18 cellular contexts compared by ENCODE assay signal in genomic region chr12:124501827-124502226, GRCh38.
DNase-seq lines count a peak whose midpoint lies in the region; ATAC-seq and TF ChIP-seq lines count a peak whose summit lies in the region.
"Had no signal": no experiment of that assay in that cellular context is flagged by ENCODE, and none has a peak within 500 bp of the region (broad histone marks: within the 10 kb centered on the region; RNA-seq: fewer than 3 reads in every experiment).

No MANE protein-coding gene starts in this region.

- H3K4me1 ChIP-seq in Caco-2, result peaks cover 42% of the 10 kb centered on the region
- peaks cover 74% of the 10 kb centered on the region for H3K4me1 ChIP-seq in Panc1 (ENCODE audit: control insufficient read depth, insufficient read depth, low read length)

- H3K27ac Mint-ChIP-seq in Caco-2 (ENCODE audit: unreplicated experiment), result peak overlapping the region; percentile 98
- H3K27ac Mint-ChIP-seq in osteocyte (ENCODE audit: unreplicated experiment), result peak overlapping the region; percentile 57
- no peak overlapping the region for H3K27ac Mint-ChIP-seq in activated CD4-positive, alpha-beta T cell treated with anti-CD3 and anti-CD28 coated beads, Interleukin-2, amount 10 ng/mL, durations not matched to agents 7 days and 5 days
- H3K27ac Mint-ChIP-seq: activated CD4-positive, alpha-beta T cell treated with anti-CD3 and anti-CD28 coated beads for 36 hours had no signal

- DNase-seq in Caco-2, result no peak
- DNase-seq in Panc1 (ENCODE audit: low read depth, low spot score), result no peak
- DNase-seq in dorsolateral prefrontal cortex, result peak in 1 of 10 donors; percentile 57
- no peak for DNase-seq in osteocyte (ENCODE audit: extremely low spot score, unreplicated experiment)
- no peak for DNase-seq in germinal center (ENCODE audit: low spot score)
- no peak for DNase-seq in activated CD4-positive, alpha-beta T cell treated with anti-CD3 and anti-CD28 coated beads, Interleukin-2, amount 10 ng/mL, durations not matched to agents 7 days and 5 days
- DNase-seq in activated CD4-positive, alpha-beta T cell treated with anti-CD3 and anti-CD28 coated beads, Interleukin-2, amount 50 U/mL, for 48 hours, result no peak
- DNase-seq: activated CD4-positive, alpha-beta T cell treated with anti-CD3 and anti-CD28 coated beads for 36 hours; activated CD8-positive, alpha-beta memory T cell treated with anti-CD3 and anti-CD28 coated beads, Interleukin-2, amount 50 U/mL, for 4 hours; activated naive CD4-positive, alpha-beta T cell; COR-L47; effector CD4-positive, alpha-beta T cell; natural killer cell; NCI-H146; NCI-H2227 treated with DMSO at 0.1 percent for 48 hours had no signal

- H3K4me1 Mint-ChIP-seq in Caco-2 (ENCODE audit: low read depth, unreplicated experiment) (peaks cover 44% of the 10 kb centered on the region), osteocyte (ENCODE audit: unreplicated experiment) (peaks cover 80% of the 10 kb centered on the region)
- H3K4me1 Mint-ChIP-seq in activated CD4-positive, alpha-beta T cell treated with anti-CD3 and anti-CD28 coated beads, Interleukin-2, amount 10 ng/mL, durations not matched to agents 7 days and 5 days, result peaks cover 12% of the 10 kb centered on the region

- H3K36me3 Mint-ChIP-seq in Caco-2 (ENCODE audit: insufficient read depth, unreplicated experiment) (peaks cover 22% of the 10 kb centered on the region), osteocyte (ENCODE audit: unreplicated experiment) (peaks cover 9% of the 10 kb centered on the region)
- H3K36me3 Mint-ChIP-seq in activated CD4-positive, alpha-beta T cell treated with anti-CD3 and anti-CD28 coated beads, Interleukin-2, amount 10 ng/mL, durations not matched to agents 7 days and 5 days (ENCODE audit: low read depth), result no peaks in the 10 kb centered on the region
- H3K36me3 Mint-ChIP-seq: natural killer cell had no signal

- intact Hi-C loops in Caco-2 (cut with micrococcal nuclease; ENCODE audit: unreplicated experiment) (no loop called here), Panc1 (cut with micrococcal nuclease; ENCODE audit: unreplicated experiment) (no loop called here), dorsolateral prefrontal cortex (cut with DNase I) (no loop called here)

- H3K9me3 ChIP-seq in Caco-2, result no peaks in the 10 kb centered on the region
- H3K9me3 ChIP-seq in Panc1 (ENCODE audit: control insufficient read depth, insufficient read depth, low read depth, low read length), result no peaks in the 10 kb centered on the region
- H3K9me3 ChIP-seq: SJCRH30 had no signal

- H3K36me3 ChIP-seq in Caco-2 (ENCODE audit: control insufficient read depth, insufficient read depth, low read length) (no peaks in the 10 kb centered on the region), Panc1 (ENCODE audit: control insufficient read depth, insufficient read depth, low read length) (no peaks in the 10 kb centered on the region)
- H3K36me3 ChIP-seq: SJCRH30 had no signal

- in situ Hi-C loops in Panc1 (cut with HindIII; ENCODE audit: low pct_unique_long_range_greater_than_20kb, low sequenced_read_pairs), result no loop called here

- H3K27ac ChIP-seq in Panc1 (ENCODE audit: low read length) (peak overlapping the region; percentile 45; the same call in 1 of the 2 replicates), dorsolateral prefrontal cortex (peak overlapping the region in 39 of 59 donors; percentile 4 to 90 (median 64))

- H3K27me3 Mint-ChIP-seq in Caco-2 (ENCODE audit: insufficient read depth, unreplicated experiment) (no peaks in the 10 kb centered on the region), osteocyte (ENCODE audit: unreplicated experiment) (no peaks in the 10 kb centered on the region)
- H3K27me3 Mint-ChIP-seq in activated CD4-positive, alpha-beta T cell treated with anti-CD3 and anti-CD28 coated beads, Interleukin-2, amount 10 ng/mL, durations not matched to agents 7 days and 5 days, result no peaks in the 10 kb centered on the region
- H3K27me3 Mint-ChIP-seq: activated CD4-positive, alpha-beta T cell treated with anti-CD3 and anti-CD28 coated beads for 36 hours had no signal

- no peaks in the 10 kb centered on the region for H3K27me3 ChIP-seq in Caco-2 (replicated peaks; ENCODE audit: control insufficient read depth, insufficient read depth, low read length)
- H3K27me3 ChIP-seq in Panc1 (ENCODE audit: control insufficient read depth, insufficient read depth, low read length), result no peaks in the 10 kb centered on the region
- no peaks in the 10 kb centered on the region for H3K27me3 ChIP-seq in dorsolateral prefrontal cortex
- H3K27me3 ChIP-seq: SJCRH30 had no signal

- POLR2A ChIA-PET in Caco-2 (lab: Charles Lee) (no interaction called here), Panc1 (lab: Charles Lee) (no interaction called here)
- POLR2A ChIA-PET in activated CD4-positive, alpha-beta T cell treated with anti-CD3 and anti-CD28 coated beads, Interleukin-2, amount 10 ng/mL, durations not matched to agents 7 days and 5 days (lab: Charles Lee), result no interaction called here

- H3K9me3 Mint-ChIP-seq in Caco-2 (ENCODE audit: unreplicated experiment) (no peaks in the 10 kb centered on the region), osteocyte (ENCODE audit: unreplicated experiment) (no peaks in the 10 kb centered on the region)
- no peaks in the 10 kb centered on the region for H3K9me3 Mint-ChIP-seq in activated CD4-positive, alpha-beta T cell treated with anti-CD3 and anti-CD28 coated beads, Interleukin-2, amount 10 ng/mL, durations not matched to agents 7 days and 5 days
- H3K9me3 Mint-ChIP-seq: natural killer cell had no signal

- CTCF ChIA-PET in Caco-2 (lab: Charles Lee), result no interaction called here
- CTCF ChIA-PET in Panc1 (lab: Charles Lee), result interaction anchor here (0.5 kb wide), 1 partner anchor 12 kb away, joined by 6 read pairs; no protein-coding TSS in a partner anchor
- CTCF ChIA-PET in activated CD4-positive, alpha-beta T cell treated with anti-CD3 and anti-CD28 coated beads, Interleukin-2, amount 10 ng/mL, durations not matched to agents 7 days and 5 days (lab: Charles Lee), result interaction anchor here (1.1 to 1.4 kb wide), 2 partner anchors 8 to 15 kb away, joined by 3 read pairs; no protein-coding TSS in a partner anchor

- H3K4me3 ChIP-seq in Caco-2 (ENCODE audit: low read depth, low read length) (no peak overlapping the region), Panc1 (ENCODE audit: low read depth in 2 of 2, low read length in 2 of 2) (no peak overlapping the region), dorsolateral prefrontal cortex (no peak overlapping the region)
- H3K4me3 ChIP-seq: GM12878, SJCRH30 had no signal

- ATAC-seq in Panc1 (no peak), HG03571 (IDR thresholded peaks at IDR 0.05; ENCODE audit: unreplicated experiment) (no peak)
- ATAC-seq: activated CD4-positive, alpha-beta T cell treated with anti-CD3 and anti-CD28 coated beads for 36 hours; GM12878; natural killer cell had no signal

- H3K4me3 Mint-ChIP-seq in Caco-2 (ENCODE audit: unreplicated experiment) (peak overlapping the region; percentile 40), osteocyte (ENCODE audit: unreplicated experiment) (no peak overlapping the region)
- H3K4me3 Mint-ChIP-seq in activated CD4-positive, alpha-beta T cell treated with anti-CD3 and anti-CD28 coated beads, Interleukin-2, amount 10 ng/mL, durations not matched to agents 7 days and 5 days, result no peak overlapping the region
- H3K4me3 Mint-ChIP-seq: activated CD4-positive, alpha-beta T cell treated with anti-CD3 and anti-CD28 coated beads for 36 hours; natural killer cell had no signal

- TF ChIP-seq CTCF in Caco-2 (IDR thresholded peaks at IDR 0.05; ENCODE audit: insufficient read depth in 1 of 2, low read depth in 1 of 2, low read length in 1 of 2, severe bottlenecking in 1 of 2, unreplicated experiment in 1 of 2) (no peak), Panc1 (IDR thresholded peaks at IDR 0.05) (no peak), dorsolateral prefrontal cortex (IDR thresholded peaks at IDR 0.05 in 54 of 56, conservative IDR thresholded peaks at IDR 0.05 in 2 of 56; ENCODE audit: low read depth in 1 of 56, partially characterized antibody in 56 of 56) (no peak), osteocyte (IDR thresholded peaks at IDR 0.05) (no peak)

- BruUV-seq in Caco-2 (replicated peaks; lab: Mats Ljungman, UMichigan) (no TSS peak), Panc1 (replicated peaks; lab: Mats Ljungman, UMichigan) (no TSS peak)
